In genomic region chr6:17393335-17394191, GRCh38 we compare ENCODE assay signal across 8 cellular contexts. TPM values are rescaled to one million over a fixed set of nuclear protein-coding genes. Genes with fewer than 3 reads are reported as not detected.
A peak's percentile ranks its signal among the peaks of the same experiment; 100 is the strongest.
DNase-seq lines count a peak whose midpoint lies in the region; ATAC-seq and TF ChIP-seq lines count a peak whose summit lies in the region.

Gene CAP2 (plus strand): TSS chr6:17393595. CDS start chr6:17421556, 27,961 bp downstream.

- DNase-seq in activated T-cell treated with anti-CD3 and anti-CD28 coated beads for 48 hours (ENCODE audit: low read depth) (peak; percentile 0), NCI-H526 treated with DMSO at 0.1 percent for 48 hours (lab: John Stamatoyannopoulos, UW) (peak; percentile 53), breast epithelium (ENCODE audit: low spot score in 2 of 2) (peak; percentile 38 to 61), putamen (ENCODE audit: low spot score) (peak; percentile 85)
- no peak for DNase-seq in activated T-cell treated with anti-CD3 and anti-CD28 coated beads, Interleukin-2, amount 50 U/mL, for 48 hours

- peak within 1 kb of the TSS; percentile 58 to 90 (median 81) for H3K4me3 ChIP-seq in breast epithelium
- peak within 1 kb of the TSS; percentile 63 for H3K4me3 ChIP-seq in iPS-11a (ENCODE audit: low read depth, low read length)

- intact Hi-C loops in breast epithelium (cut with DNase I; ENCODE audit: low total_unique reads) = no loop called here

- H3K4me1 ChIP-seq in breast epithelium = no peaks in the 10 kb centered on the region

- H3K9me3 ChIP-seq in breast epithelium = no peaks in the 10 kb centered on the region

- no peaks in the 10 kb centered on the region for H3K27me3 ChIP-seq in breast epithelium

- no peaks in the 10 kb centered on the region for H3K36me3 ChIP-seq in breast epithelium

- ATAC-seq in GM21786 (IDR thresholded peaks at IDR 0.05; ENCODE audit: unreplicated experiment) = no peak
- no peak for ATAC-seq in GM21390 (IDR thresholded peaks at IDR 0.05; ENCODE audit: unreplicated experiment)

- TF ChIP-seq POLR2A in breast epithelium (IDR thresholded peaks at IDR 0.05) = no peak

- TF ChIP-seq CTCF in breast epithelium (IDR thresholded peaks at IDR 0.05) = no peak

- peak within 1 kb of the TSS; percentile 78 to 90 for H3K27ac ChIP-seq in breast epithelium

RNA-seq across cellular contexts. Expression of gene CAP2, which starts in this region (rescaled TPM):
- total RNA-seq in breast epithelium = 10 to 100 TPM in 1 of 3 donors, 1 to 10 TPM in 2; 3.9 to 15.1 (median 7.5) TPM

Comparison
In these comparisons a context has a peak if more than half of its experiments do, and no peak if none do; other contexts are left out.
1. DNase-seq: peak in activated T-cell treated with anti-CD3 and anti-CD28 coated beads for 48 hours (single experiment), NCI-H526 treated with DMSO at 0.1 percent for 48 hours (single experiment), breast epithelium (2 of 2) and putamen (single experiment); none in activated T-cell treated with anti-CD3 and anti-CD28 coated beads, Interleukin-2, amount 50 U/mL, for 48 hours (0 of 2).